Comparison of ENCODE assay signal across 10 cellular contexts in the genomic region with DNA sequence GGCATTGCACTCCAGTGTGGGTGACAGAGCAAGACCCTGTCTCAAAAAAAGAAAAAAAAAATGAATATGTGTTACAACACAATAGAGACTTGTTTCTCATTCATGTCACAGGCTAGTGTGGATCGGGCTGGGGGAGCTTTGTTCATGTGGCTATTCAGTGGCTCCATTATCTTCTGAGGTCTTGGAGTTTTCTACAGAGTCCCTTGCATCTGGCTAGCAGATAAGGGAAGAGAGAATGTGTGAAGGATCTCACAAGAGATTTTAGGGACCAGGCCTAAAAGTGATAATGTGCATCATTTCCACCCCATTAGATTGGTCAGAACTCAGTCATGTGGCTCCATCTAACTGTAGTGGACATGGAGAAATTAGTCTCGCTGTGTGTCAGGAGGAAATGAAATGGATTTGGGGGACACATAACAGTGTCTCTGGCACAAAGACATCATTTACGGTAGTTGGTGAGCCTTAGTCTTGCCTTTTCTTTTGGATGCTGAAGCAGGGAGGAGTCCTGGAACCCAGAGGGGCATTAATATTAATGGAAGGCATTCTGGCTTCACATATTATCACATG. TPM values are rescaled to one million over a fixed set of nuclear protein-coding genes. Genes with fewer than 3 reads are reported as not detected.
A peak's percentile ranks its signal among the peaks of the same experiment; 100 is the strongest.
DNase-seq lines count a peak whose midpoint lies in the region; ATAC-seq and TF ChIP-seq lines count a peak whose summit lies in the region.
"Had no signal": no experiment of that assay in that cellular context is flagged by ENCODE, and none has a peak within 500 bp of the region (broad histone marks: within the 10 kb centered on the region; RNA-seq: fewer than 3 reads in every experiment).

No MANE protein-coding gene starts in this region.

- no peaks in the 10 kb centered on the region for H3K27me3 Mint-ChIP-seq in activated naive CD4-positive, alpha-beta T cell treated with anti-CD3 and anti-CD28 coated beads, Interleukin-2, amount 50 U/mL, for 24 hours

- no peak for TF ChIP-seq EP300 in tibial nerve (IDR thresholded peaks at IDR 0.05)

- no peak overlapping the region for H3K4me3 ChIP-seq in lung
- no peak overlapping the region for H3K4me3 ChIP-seq in tibial nerve
- H3K4me3 ChIP-seq: mucosa of descending colon had no signal

- H3K27ac Mint-ChIP-seq in activated naive CD4-positive, alpha-beta T cell treated with anti-CD3 and anti-CD28 coated beads, Interleukin-2, amount 50 U/mL, for 24 hours, result peak overlapping the region; percentile 89

- H3K9me3 ChIP-seq in lung (ENCODE audit: control insufficient read depth in 2 of 2, insufficient read depth in 1 of 2, low read length in 1 of 2) (no peaks in the 10 kb centered on the region), tibial nerve (no peaks in the 10 kb centered on the region)
- H3K9me3 ChIP-seq: mucosa of descending colon had no signal

- H3K4me1 ChIP-seq in lung (ENCODE audit: control insufficient read depth in 2 of 2, insufficient read depth in 2 of 2, low read length in 2 of 2) (peaks cover 10 to 38% of the 10 kb centered on the region in 2 donors), tibial nerve (peaks cover 0 to 46% (median 20%) of the 10 kb centered on the region in 4 donors)

- no peaks in the 10 kb centered on the region for H3K27me3 ChIP-seq in lung (ENCODE audit: control insufficient read depth, insufficient read depth)
- no peaks in the 10 kb centered on the region for H3K27me3 ChIP-seq in tibial nerve

- TF ChIP-seq CTCF in lung (IDR thresholded peaks at IDR 0.05; ENCODE audit: control extremely low read depth, extremely low read depth) (no peak), tibial nerve (IDR thresholded peaks at IDR 0.05) (no peak)

- no peak for ATAC-seq in lung (ENCODE audit: insufficient read depth, low FRiP score)

- WGBS in lung, 2 donors, result 90 to 91% methylated on average over 3 of the region's 3 CpGs
- WGBS in tibial nerve, 2 donors, result 67 to 80% methylated on average over 3 of the region's 3 CpGs

- H3K36me3 ChIP-seq in lung (ENCODE audit: control insufficient read depth in 2 of 2, insufficient read depth in 2 of 2, low read length in 2 of 2) (peaks cover 25 to 39% of the 10 kb centered on the region in 2 donors), tibial nerve (peaks cover 3 to 85% (median 6%) of the 10 kb centered on the region in 3 donors)

- peak overlapping the region; percentile 27 for H3K4me3 Mint-ChIP-seq in activated naive CD4-positive, alpha-beta T cell treated with anti-CD3 and anti-CD28 coated beads, Interleukin-2, amount 50 U/mL, for 24 hours

- TF ChIP-seq POLR2A in tibial nerve (IDR thresholded peaks at IDR 0.05), result no peak

- peaks cover 27% of the 10 kb centered on the region for H3K36me3 Mint-ChIP-seq in activated naive CD4-positive, alpha-beta T cell treated with anti-CD3 and anti-CD28 coated beads, Interleukin-2, amount 50 U/mL, for 24 hours

- no peak for DNase-seq in activated naive CD4-positive, alpha-beta T cell treated with Interleukin-2 at 50 U/mL for 16 hours
- no peak for DNase-seq in lung (ENCODE audit: low spot score)
- DNase-seq in tibial nerve (ENCODE audit: low spot score in 2 of 2), result no peak
- no peak for DNase-seq in dedifferentiated amniotic fluid mesenchymal stem cell (ENCODE audit: extremely low spot score)
- DNase-seq in NCI-H524 treated with DMSO at 0.1 percent for 48 hours (lab: John Stamatoyannopoulos, UW), result no peak
- DNase-seq in activated CD8-positive, alpha-beta memory T cell treated with anti-CD3 and anti-CD28 coated beads, Interleukin-2, amount 50 U/mL, for 48 hours, result no peak
- DNase-seq: mucosa of descending colon, NCI-H1694 had no signal

- peak overlapping the region; percentile 32 for H3K27ac ChIP-seq in angular gyrus (ENCODE audit: low read depth, low read length)
- peak overlapping the region; percentile 88 to 91 for H3K27ac ChIP-seq in lung (ENCODE audit: low read depth in 1 of 2, low read length in 1 of 2)
- peak overlapping the region; percentile 35 to 79 (median 70) for H3K27ac ChIP-seq in tibial nerve

- H3K4me1 Mint-ChIP-seq in activated naive CD4-positive, alpha-beta T cell treated with anti-CD3 and anti-CD28 coated beads, Interleukin-2, amount 50 U/mL, for 24 hours, result peaks cover 50% of the 10 kb centered on the region

- no peaks in the 10 kb centered on the region for H3K9me3 Mint-ChIP-seq in activated naive CD4-positive, alpha-beta T cell treated with anti-CD3 and anti-CD28 coated beads, Interleukin-2, amount 50 U/mL, for 24 hours

RNA-seq across cellular contexts. Expression of a gene that starts 32.4 kb away (rescaled TPM):
- 10 to 100 TPM; 24.3 to 74.4 TPM for total RNA-seq in lung
- polyA plus RNA-seq in lung, result 1 to 10 TPM; 8.9 to 9.1 TPM
- 10 to 100 TPM in 2 of 4 donors, 1 to 10 TPM in 2; 6.1 to 21.4 (median 11.2) TPM for total RNA-seq in tibial nerve

RNA-seq across cellular contexts. Expression of a gene that starts 34.6 kb away (rescaled TPM):
- total RNA-seq in lung (100 to 1,000 TPM; 294 to 345 TPM), tibial nerve (100 to 1,000 TPM; 158 to 284 (median 220) TPM)
- polyA plus RNA-seq in lung, result 100 to 1,000 TPM; 101 to 182 TPM

Comparison
In these comparisons a context has a peak if more than half of its experiments do, and no peak if none do; other contexts are left out.
1. H3K27ac ChIP-seq: peak in every context shown above with its lines; median percentile 90 in lung; 70 in tibial nerve; 32 in angular gyrus.